ENCODE assay signal across 9 cellular contexts in the genomic region with DNA sequence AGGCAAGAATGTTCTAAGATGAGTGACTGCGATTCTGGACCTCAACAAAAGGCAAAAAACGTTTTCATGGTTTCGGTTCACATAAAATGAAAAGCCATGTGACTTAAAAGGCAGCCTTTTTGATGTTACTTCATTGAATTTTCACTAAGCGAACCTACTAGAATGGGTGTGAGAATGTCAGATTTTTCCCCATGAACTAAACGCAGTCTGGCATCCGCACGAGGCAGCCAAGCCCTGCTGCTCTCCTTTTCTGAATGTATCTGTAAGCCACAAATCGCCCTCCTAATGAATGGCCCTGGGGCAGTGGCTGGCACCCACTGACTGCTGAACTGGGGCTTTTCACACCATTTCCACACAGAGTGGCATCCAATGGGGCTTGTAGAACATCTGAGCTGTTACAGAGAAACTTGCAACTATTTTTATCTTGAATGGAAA. TPM values are rescaled to one million over a fixed set of nuclear protein-coding genes. Genes with fewer than 3 reads are reported as not detected.
A peak's percentile ranks its signal among the peaks of the same experiment; 100 is the strongest.
DNase-seq lines count a peak whose midpoint lies in the region; ATAC-seq and TF ChIP-seq lines count a peak whose summit lies in the region.
"Had no signal": no experiment of that assay in that cellular context is flagged by ENCODE, and none has a peak within 500 bp of the region (broad histone marks: within the 10 kb centered on the region; RNA-seq: fewer than 3 reads in every experiment).

No MANE protein-coding gene starts in this region.

- peak overlapping the region; percentile 54; the same call in 1 of the 2 replicates for H3K27ac ChIP-seq in VCaP
- H3K27ac ChIP-seq in esophagus (ENCODE audit: low read depth in 2 of 2, low read length in 1 of 2) = peak overlapping the region; percentile 90 to 95
- no peak overlapping the region for H3K27ac ChIP-seq in neural progenitor cell
- H3K27ac ChIP-seq in upper lobe of left lung = peak overlapping the region; percentile 89 to 98 (median 91)

- H3K36me3 ChIP-seq in esophagus (ENCODE audit: control insufficient read depth in 2 of 2, insufficient read depth in 2 of 2, low read length in 1 of 2) (peaks cover 0 to 8% of the 10 kb centered on the region in 2 donors), neural progenitor cell (peaks cover 11% of the 10 kb centered on the region), upper lobe of left lung (peaks cover 2 to 16% (median 7%) of the 10 kb centered on the region in 4 donors)

- peaks cover 18% of the 10 kb centered on the region for H4K20me1 ChIP-seq in neural progenitor cell (ENCODE audit: low read depth)

- H3K27me3 ChIP-seq in esophagus (ENCODE audit: control insufficient read depth in 1 of 2, insufficient read depth in 2 of 2, low read length in 2 of 2) (no peaks in the 10 kb centered on the region), neural progenitor cell (no peaks in the 10 kb centered on the region), upper lobe of left lung (no peaks in the 10 kb centered on the region)

- H3K4me2 ChIP-seq in neural progenitor cell = no peak overlapping the region

- no peaks in the 10 kb centered on the region for H3K9me3 Mint-ChIP-seq in neural progenitor cell

- no peak overlapping the region for H3K4me3 ChIP-seq in esophagus (ENCODE audit: low read depth in 1 of 2, low read length in 2 of 2)
- no peak overlapping the region for H3K4me3 ChIP-seq in neural progenitor cell
- no peak overlapping the region for H3K4me3 ChIP-seq in upper lobe of left lung

- H3K9me3 ChIP-seq in esophagus (ENCODE audit: control insufficient read depth in 2 of 2, insufficient read depth in 1 of 2, low read depth in 1 of 2, low read length in 1 of 2) = no peaks in the 10 kb centered on the region
- no peaks in the 10 kb centered on the region for H3K9me3 ChIP-seq in neural progenitor cell (ENCODE audit: low read depth)
- H3K9me3 ChIP-seq in upper lobe of left lung = no peaks in the 10 kb centered on the region

- H3K4me3 Mint-ChIP-seq in neural progenitor cell = no peak overlapping the region

- H3K4me1 ChIP-seq in esophagus (ENCODE audit: control insufficient read depth in 2 of 2, insufficient read depth in 2 of 2, low read length in 1 of 2) (peaks cover 2 to 32% of the 10 kb centered on the region in 2 donors), neural progenitor cell (peaks cover 22% of the 10 kb centered on the region), upper lobe of left lung (peaks cover 51 to 67% (median 59%) of the 10 kb centered on the region in 4 donors)

- ATAC-seq in upper lobe of left lung (ENCODE audit: low FRiP score in 2 of 2) = no peak
- ATAC-seq in GM19395 (IDR thresholded peaks at IDR 0.05; ENCODE audit: unreplicated experiment) = no peak

- TF ChIP-seq CTCF in VCaP (conservative IDR thresholded peaks at IDR 0.05) = no peak
- TF ChIP-seq CTCF in neural progenitor cell (IDR thresholded peaks at IDR 0.05) = no peak
- TF ChIP-seq CTCF in upper lobe of left lung (IDR thresholded peaks at IDR 0.05) = no peak

- TF ChIP-seq EP300 in upper lobe of left lung (IDR thresholded peaks at IDR 0.05) = no peak

- H3K9ac ChIP-seq in neural progenitor cell = no peak overlapping the region

- peaks cover 24% of the 10 kb centered on the region for H3F3A ChIP-seq in neural progenitor cell (ENCODE audit: low read depth)

- H3K79me2 ChIP-seq in neural progenitor cell (ENCODE audit: low read depth) = no peaks in the 10 kb centered on the region

- H3K36me3 Mint-ChIP-seq in neural progenitor cell = peaks cover 17% of the 10 kb centered on the region

- TF ChIP-seq POLR2A in upper lobe of left lung (IDR thresholded peaks at IDR 0.05) = no peak

- peak overlapping the region; percentile 97 for H3K27ac Mint-ChIP-seq in neural progenitor cell

- DNase-seq in neural progenitor cell (ENCODE audit: low spot score) (no peak), upper lobe of left lung (no peak), COLO668 (lab: John Stamatoyannopoulos, UW; ENCODE audit: unreplicated experiment) (no peak)
- no peak for DNase-seq in activated naive CD4-positive, alpha-beta T cell treated with anti-CD3 and anti-CD28 coated beads, Interleukin-2, amount 50 U/mL, for 16 hours
- DNase-seq: NCI-H748 treated with DMSO at 0.1 percent for 48 hours; stimulated activated CD8-positive, alpha-beta memory T cell treated with anti-CD3 and anti-CD28 coated beads, Interleukin-4, amount 100 ng/mL, for 48 hours had no signal

- no peak overlapping the region for H2AFZ ChIP-seq in neural progenitor cell (replicated peaks)

- WGBS in esophagus, 2 donors = 44 to 54% methylated on average over 8 of the region's 8 CpGs
- 74 to 76% methylated on average over 8 of the region's 8 CpGs for WGBS in upper lobe of left lung, 2 donors

- peaks cover 59% of the 10 kb centered on the region for H3K4me1 Mint-ChIP-seq in neural progenitor cell

- H3K27me3 Mint-ChIP-seq in neural progenitor cell (ENCODE audit: insufficient read depth, low read depth) = peaks cover 2% of the 10 kb centered on the region

RNA-seq across cellular contexts. Expression of a gene that starts 29.6 kb away (rescaled TPM):
- 1 to 10 TPM; 6.3 to 9.5 TPM for polyA plus RNA-seq in esophagus
- total RNA-seq in neural progenitor cell (ENCODE audit: low replicate concordance) (47.8 and 68.4 TPM in 2 replicates), upper lobe of left lung (10 to 100 TPM; 11.3 to 31.8 (median 22.0) TPM)
